ENCODE assay signal across 1 cellular context in genomic region chr19:58475714-58476497, GRCh38.
TF ChIP-seq lines count a peak whose summit lies in the region.

TSS of gene ZNF446 (plus strand) at chr19:58476352. CDS start at chr19:58477219, 867 bp downstream.

TF ChIP-seq in HepG2, 621 proteins besides CTCF, POLR2A, EP300 and RAD21 (continued from another document and continues in another):
- TF ChIP-seq ETS1 (CRISPR knock-in tag; IDR thresholded peaks at IDR 0.05) (no peak), NR2F2 (IDR thresholded peaks at IDR 0.05; ENCODE audit: borderline replicate concordance, low read depth) (peak; percentile 77), ZNF670 (CRISPR knock-in tag; IDR thresholded peaks at IDR 0.05; ENCODE audit: borderline replicate concordance) (0 out of 2 replicates have a peak, but pooled peaks have one; percentile 25), ZXDC (CRISPR knock-in tag; IDR thresholded peaks at IDR 0.05) (peak; percentile 81; the same call in 1 of the 2 replicates), THAP9 (CRISPR knock-in tag; IDR thresholded peaks at IDR 0.05; ENCODE audit: borderline replicate concordance) (peak; percentile 81), U2AF1 (optimal IDR thresholded peaks at IDR 0.05; ENCODE audit: low read depth, low read length) (peak; percentile 58), ZHX2 (IDR thresholded peaks at IDR 0.05; ENCODE audit: low read depth) (no peak), ZHX2 (CRISPR knock-in tag; IDR thresholded peaks at IDR 0.05; ENCODE audit: borderline replicate concordance) (peak; percentile 53; the same call in 1 of the 2 replicates), SP4 (CRISPR knock-in tag; IDR thresholded peaks at IDR 0.05) (peak; percentile 86), ZNF816 (CRISPR knock-in tag; IDR thresholded peaks at IDR 0.05; ENCODE audit: borderline replicate concordance) (peak; percentile 61; the same call in 1 of the 2 replicates), MEIS1 (CRISPR knock-in tag; IDR thresholded peaks at IDR 0.05; ENCODE audit: borderline replicate concordance) (peak; percentile 79), ZNF501 (CRISPR knock-in tag; IDR thresholded peaks at IDR 0.05) (peak; percentile 94), TBX2 (CRISPR knock-in tag; IDR thresholded peaks at IDR 0.05; ENCODE audit: borderline replicate concordance) (peak; percentile 80), ZSCAN29 (CRISPR knock-in tag; conservative IDR thresholded peaks at IDR 0.05) (0 out of 2 replicates have a peak, but pooled peaks have one; percentile 36), KDM5B (CRISPR knock-in tag; IDR thresholded peaks at IDR 0.05; ENCODE audit: borderline replicate concordance) (0 out of 2 replicates have a peak, but pooled peaks have one; percentile 17), CENPX (CRISPR knock-in tag; IDR thresholded peaks at IDR 0.05) (no peak), ZNF704 (CRISPR knock-in tag; IDR thresholded peaks at IDR 0.05; ENCODE audit: borderline replicate concordance) (no peak), ZNF572 (CRISPR knock-in tag; IDR thresholded peaks at IDR 0.05) (peak; percentile 45; the same call in 1 of the 2 replicates), RFX3 (CRISPR knock-in tag; IDR thresholded peaks at IDR 0.05) (peak; percentile 90), THRA (CRISPR knock-in tag; IDR thresholded peaks at IDR 0.05; ENCODE audit: borderline replicate concordance) (peak; percentile 30; the same call in 1 of the 2 replicates), ZNF839 (CRISPR knock-in tag; IDR thresholded peaks at IDR 0.05; ENCODE audit: borderline replicate concordance) (peak; percentile 78; the same call in 1 of the 2 replicates), TARDBP (CRISPR knock-in tag; IDR thresholded peaks at IDR 0.05) (no peak), PRDM4 (CRISPR knock-in tag; IDR thresholded peaks at IDR 0.05; ENCODE audit: borderline replicate concordance) (no peak), XBP1 (CRISPR knock-in tag; IDR thresholded peaks at IDR 0.05) (peak; percentile 49; the same call in 1 of the 2 replicates), ZNF224 (CRISPR knock-in tag; IDR thresholded peaks at IDR 0.05) (0 out of 2 replicates have a peak, but pooled peaks have one; percentile 71), SNRNP70 (IDR thresholded peaks at IDR 0.05; ENCODE audit: low read depth, low read length) (no peak), ZNF605 (CRISPR knock-in tag; IDR thresholded peaks at IDR 0.05) (peak; percentile 57; the same call in 1 of the 2 replicates), ZNF512 (CRISPR knock-in tag; IDR thresholded peaks at IDR 0.05) (no peak), CREBL2 (CRISPR knock-in tag; IDR thresholded peaks at IDR 0.05; ENCODE audit: borderline replicate concordance) (peak; percentile 21; the same call in 1 of the 2 replicates), ELF1 (CRISPR knock-in tag; IDR thresholded peaks at IDR 0.05) (peak; percentile 79), RFX5 (IDR thresholded peaks at IDR 0.05; ENCODE audit: low read depth, low read length) (no peak), FOXP4 (CRISPR knock-in tag; IDR thresholded peaks at IDR 0.05) (peak; percentile 55; the same call in 1 of the 2 replicates)
